In genomic region chr3:183698318-183698731, GRCh38 we compare ENCODE assay signal across 8 cellular contexts. TPM values are rescaled to one million over a fixed set of nuclear protein-coding genes. Genes with fewer than 3 reads are reported as not detected.
A peak's percentile ranks its signal among the peaks of the same experiment; 100 is the strongest.
DNase-seq lines count a peak whose midpoint lies in the region; ATAC-seq and TF ChIP-seq lines count a peak whose summit lies in the region.

No MANE protein-coding gene starts in this region.

- no peaks in the 10 kb centered on the region for H3K27me3 Mint-ChIP-seq in MCF 10A (ENCODE audit: insufficient read depth, unreplicated experiment)

- H3K4me1 ChIP-seq in skeletal muscle tissue (ENCODE audit: control insufficient read depth in 3 of 3, insufficient read depth in 3 of 3, low read length in 3 of 3): peaks cover 5 to 15% (median 13%) of the 10 kb centered on the region in 3 donors

- H3K4me1 Mint-ChIP-seq in MCF 10A (ENCODE audit: insufficient read depth, unreplicated experiment): peaks cover 24% of the 10 kb centered on the region

- ATAC-seq in GM18907 (IDR thresholded peaks at IDR 0.05; ENCODE audit: unreplicated experiment) (peak; percentile 27), HG03135 (IDR thresholded peaks at IDR 0.05; ENCODE audit: unreplicated experiment) (peak; percentile 27)

- peak overlapping the region; percentile 84 to 90 (median 89) for H3K4me3 ChIP-seq in skeletal muscle tissue (ENCODE audit: low read length in 3 of 3)

- TF ChIP-seq CTCF in RWPE1 (conservative IDR thresholded peaks at IDR 0.05; ENCODE audit: low read depth) (no peak), MCF 10A (IDR thresholded peaks at IDR 0.05; ENCODE audit: unreplicated experiment) (no peak)

- H3K27ac Mint-ChIP-seq in MCF 10A (ENCODE audit: low read depth, unreplicated experiment): peak overlapping the region; percentile 87

- no TSS peak for BruUV-seq in MCF 10A (replicated peaks; lab: Mats Ljungman, UMichigan)

- no peaks in the 10 kb centered on the region for H3K9me3 Mint-ChIP-seq in MCF 10A (ENCODE audit: unreplicated experiment)

- H3K36me3 ChIP-seq in skeletal muscle tissue (ENCODE audit: control insufficient read depth in 3 of 3, insufficient read depth in 3 of 3, low read length in 3 of 3): peaks cover 0 to 2% (median 0%) of the 10 kb centered on the region in 3 donors

- H3K36me3 Mint-ChIP-seq in MCF 10A (ENCODE audit: insufficient read depth, unreplicated experiment): peaks cover 5% of the 10 kb centered on the region

- intact Hi-C loops in MCF 10A (cut with micrococcal nuclease): loop anchor here (5.0 kb wide), 1 partner anchor 196 kb away; no protein-coding TSS in a partner anchor

- DNase-seq in C1 segment of cervical spinal cord (lab: John Stamatoyannopoulos, UW) (peak in 10 of 14 donors; percentile 34 to 66 (median 46)), RWPE1 (ENCODE audit: low spot score) (peak; percentile 45), MCF 10A (ENCODE audit: unreplicated experiment) (peak; percentile 33), iPS-NIHi11 (ENCODE audit: low spot score) (peak; percentile 77), SHP77 treated with DMSO at 0.1 percent for 48 hours (lab: John Stamatoyannopoulos, UW) (no peak)

- CTCF ChIA-PET in RWPE1 (lab: Yijun Ruan, JAX) (interaction anchor here (0.5 to 0.6 kb wide), 2 partner anchors 10 to 538 kb away, joined by 3 to 4 read pairs; no protein-coding TSS in a partner anchor), MCF 10A (lab: Yijun Ruan, JAX) (interaction anchor here (1.4 kb wide), 1 partner anchor 69 kb away, joined by 4 read pairs; no protein-coding TSS in a partner anchor)

- no peaks in the 10 kb centered on the region for H3K9me3 ChIP-seq in skeletal muscle tissue (ENCODE audit: control insufficient read depth in 3 of 3, low read length in 3 of 3)

- H3K9ac ChIP-seq in skeletal muscle tissue (ENCODE audit: low read depth in 1 of 3, low read length in 3 of 3): peak overlapping the region; percentile 83 to 91 (median 86)

- POLR2A ChIA-PET in RWPE1 (lab: Yijun Ruan, JAX; ENCODE audit: low non-redundant PET): no interaction called here
- POLR2A ChIA-PET in MCF 10A (lab: Yijun Ruan, JAX): interaction anchor here (0.6 to 8.0 kb wide), 12 partner anchors 8 to 68 kb away, joined by 3 to 98 read pairs (median 4); partner anchors contain the start of gene KLHL24

- H3K27ac ChIP-seq in RWPE1 (peak overlapping the region; percentile 82), skeletal muscle tissue (ENCODE audit: low read depth, low read length) (peak overlapping the region; percentile 81)

- H3K27me3 ChIP-seq in skeletal muscle tissue (ENCODE audit: control insufficient read depth in 3 of 3, insufficient read depth in 3 of 3, low read length in 3 of 3): no peaks in the 10 kb centered on the region

- H3K4me3 Mint-ChIP-seq in MCF 10A (ENCODE audit: unreplicated experiment): peak overlapping the region; percentile 77

RNA-seq across cellular contexts. Expression of gene YEATS2, which starts 0.7 kb away (rescaled TPM):
- total RNA-seq in MCF 10A (2022): 24.7 and 29.4 TPM in 2 replicates
- 21.4 TPM for total RNA-seq in skeletal muscle tissue
